Comparison of ENCODE assay signal across 7 cellular contexts in the genomic region with DNA sequence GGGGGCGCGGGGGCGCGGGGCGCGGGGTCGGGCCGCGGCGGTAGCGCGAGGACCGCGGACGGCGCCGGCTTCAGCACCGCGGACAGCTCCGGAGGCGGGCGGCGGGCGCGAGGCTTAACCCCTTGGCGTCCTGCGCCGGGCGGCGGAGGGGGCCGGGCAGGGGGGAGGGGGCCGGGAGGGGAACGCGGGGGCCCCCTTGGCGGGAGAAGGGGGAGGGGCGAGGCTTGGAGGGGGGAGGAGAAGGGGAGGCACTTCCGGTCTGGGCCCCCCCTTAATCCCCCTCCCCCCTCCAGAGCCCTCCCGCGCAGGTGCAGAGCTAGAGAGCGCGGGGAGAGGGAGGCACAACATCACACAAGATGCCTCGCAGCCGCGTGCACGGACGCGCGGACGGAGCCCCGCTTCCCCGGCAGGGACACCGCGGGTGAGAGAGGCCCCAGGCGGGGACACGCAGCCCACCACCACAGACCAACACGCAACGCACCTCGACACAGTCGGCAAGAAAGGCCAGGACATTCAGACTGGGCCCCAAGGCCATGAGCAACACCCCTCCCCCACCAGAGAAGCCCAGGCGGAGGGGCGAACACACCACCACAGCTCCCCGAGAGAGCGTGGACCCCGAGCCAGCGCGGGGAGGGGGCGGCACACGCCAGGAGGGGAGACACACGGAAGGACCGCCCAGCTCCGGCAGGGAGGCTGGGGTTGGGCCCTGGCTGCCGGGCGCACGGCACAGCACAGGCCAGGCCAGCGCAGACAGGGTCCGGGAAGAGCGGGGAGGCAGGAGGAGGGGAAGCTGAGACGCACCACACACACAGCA. TPM values are rescaled to one million over a fixed set of nuclear protein-coding genes. Genes with fewer than 3 reads are reported as not detected.
A peak's percentile ranks its signal among the peaks of the same experiment; 100 is the strongest.
DNase-seq lines count a peak whose midpoint lies in the region; ATAC-seq and TF ChIP-seq lines count a peak whose summit lies in the region.

No MANE protein-coding gene starts in this region.

- TF ChIP-seq RAD21 in IMR-90 (IDR thresholded peaks at IDR 0.05; ENCODE audit: low read length): no peak

- H3K36me3 Mint-ChIP-seq in activated T-cell treated with anti-CD3 and anti-CD28 coated beads, Interleukin-2, amount 50 U/mL, for 72 hours (ENCODE audit: insufficient read depth in 2 of 2): no peaks in the 10 kb centered on the region
- H3K36me3 Mint-ChIP-seq in naive thymus-derived CD8-positive, alpha-beta T cell: peaks cover 0 to 6% (median 0%) of the 10 kb centered on the region in 3 donors

- peaks cover 72% of the 10 kb centered on the region for H3K27me3 Mint-ChIP-seq in activated T-cell treated with anti-CD3 and anti-CD28 coated beads, Interleukin-2, amount 50 U/mL, for 72 hours (ENCODE audit: low read depth)
- peaks cover 45 to 86% (median 74%) of the 10 kb centered on the region in 5 donors for H3K27me3 Mint-ChIP-seq in naive thymus-derived CD8-positive, alpha-beta T cell

- no TSS peak for BruUV-seq in IMR-90 (replicated peaks; lab: Mats Ljungman, UMichigan)

- no peak overlapping the region for H3K27ac ChIP-seq in IMR-90 (ENCODE audit: insufficient read depth, low read length)

- H2BK20ac ChIP-seq in IMR-90 (ENCODE audit: low read depth, low read length): no peak overlapping the region

- intact Hi-C loops in IMR-90 (cut with micrococcal nuclease): no loop called here

- H2BK15ac ChIP-seq in IMR-90 (ENCODE audit: low read depth, low read length): no peak overlapping the region

- H3K14ac ChIP-seq in IMR-90 (replicated peaks; ENCODE audit: low read depth, low read length): no peak overlapping the region

- no peaks in the 10 kb centered on the region for H3K4me1 Mint-ChIP-seq in activated T-cell treated with anti-CD3 and anti-CD28 coated beads, Interleukin-2, amount 50 U/mL, for 72 hours (ENCODE audit: low read depth)
- peaks cover 0 to 12% (median 5%) of the 10 kb centered on the region in 4 donors for H3K4me1 Mint-ChIP-seq in naive thymus-derived CD8-positive, alpha-beta T cell

- CTCF ChIA-PET in IMR-90 (lab: Yijun Ruan, JAX): no interaction called here

- WGBS in IMR-90 (ENCODE audit: extremely low coverage in 2 of 2, insufficient read length in 1 of 2), 2 experiments: 0% methylated on average over 1 of the region's 78 CpGs; no CpG with 5 or more reads in 1 of the 2 experiments

- no peak overlapping the region for H3K4me2 ChIP-seq in IMR-90 (ENCODE audit: low read depth, low read length)

- no peak overlapping the region for H3K4ac ChIP-seq in IMR-90 (ENCODE audit: low read depth, low read length)

- in situ Hi-C loops in IMR-90 (cut with MboI; ENCODE audit: low sequenced_read_pairs): no loop called here

- no peaks in the 10 kb centered on the region; the same call in 1 of the 2 replicates for H3K4me1 ChIP-seq in IMR-90 (ENCODE audit: control insufficient read depth, insufficient read depth, low read length)

- H3K36me3 ChIP-seq in IMR-90 (ENCODE audit: control insufficient read depth, insufficient read depth, low read length): no peaks in the 10 kb centered on the region

- dilution Hi-C loops in IMR-90 (cut with HindIII; ENCODE audit: low sequenced_read_pairs, unreplicated experiment): no loop called here

- no peak overlapping the region for H3K27ac Mint-ChIP-seq in activated T-cell treated with anti-CD3 and anti-CD28 coated beads, Interleukin-2, amount 50 U/mL, for 72 hours
- peak overlapping the region in 1 of 10 donors; percentile 53 for H3K27ac Mint-ChIP-seq in naive thymus-derived CD8-positive, alpha-beta T cell

- H3K23ac ChIP-seq in IMR-90 (ENCODE audit: low read depth, low read length): no peak overlapping the region

- H3K18ac ChIP-seq in IMR-90 (ENCODE audit: low read depth, low read length): no peak overlapping the region

- no peak overlapping the region for H3K4me3 ChIP-seq in IMR-90 (ENCODE audit: insufficient read depth, low read depth, low read length)

- peaks cover 36% of the 10 kb centered on the region for H3K27me3 ChIP-seq in IMR-90 (ENCODE audit: control insufficient read depth, insufficient read depth, low read length)

- TF ChIP-seq POLR2A in IMR-90 (IDR thresholded peaks at IDR 0.05; ENCODE audit: low read depth, low read length): no peak

- H2AK9ac ChIP-seq in IMR-90 (replicated peaks; ENCODE audit: low read depth, low read length, poor library complexity): no peak overlapping the region

- peaks cover 3% of the 10 kb centered on the region; the same call in 1 of the 2 replicates for H3K9me1 ChIP-seq in IMR-90 (ENCODE audit: insufficient read depth, low read length)

- ATAC-seq in IMR-90 (ENCODE audit: low read depth): peak; percentile 88
- ATAC-seq in activated T-cell treated with anti-CD3 and anti-CD28 coated beads, Interleukin-2, amount 50 U/mL, for 72 hours (replicated peaks in 1 of 2): peak; percentile 48 to 49
- ATAC-seq in naive thymus-derived CD8-positive, alpha-beta T cell: peak; percentile 53 to 73
- no peak for ATAC-seq in GM19035 (IDR thresholded peaks at IDR 0.05; ENCODE audit: unreplicated experiment)

- no peak overlapping the region for H4K8ac ChIP-seq in IMR-90 (ENCODE audit: low read depth in 2 of 2, low read length in 2 of 2)

- H3K56ac ChIP-seq in IMR-90 (ENCODE audit: extremely low read depth, insufficient read depth, low read length): no peak overlapping the region

- H2AK5ac ChIP-seq in IMR-90 (ENCODE audit: low read depth, low read length): no peak overlapping the region

- no peak overlapping the region for H4K91ac ChIP-seq in IMR-90 (ENCODE audit: insufficient read depth, low read depth, low read length)

- no peak overlapping the region for H2BK120ac ChIP-seq in IMR-90 (ENCODE audit: low read depth, low read length)

- H3K9me3 Mint-ChIP-seq in activated T-cell treated with anti-CD3 and anti-CD28 coated beads, Interleukin-2, amount 50 U/mL, for 72 hours: no peaks in the 10 kb centered on the region
- H3K9me3 Mint-ChIP-seq in naive thymus-derived CD8-positive, alpha-beta T cell: no peaks in the 10 kb centered on the region

- no peak for TF ChIP-seq CTCF in IMR-90 (conservative IDR thresholded peaks at IDR 0.05; ENCODE audit: low read depth, low read length)

- POLR2A ChIA-PET in IMR-90 (lab: Charles Lee; ENCODE audit: unreplicated experiment): no interaction called here
- POLR2A ChIA-PET in naive thymus-derived CD8-positive, alpha-beta T cell (lab: Charles Lee): no interaction called here

- H2AFZ ChIP-seq in IMR-90 (replicated peaks; ENCODE audit: low read length, poor library complexity): no peak overlapping the region

- no peak overlapping the region for H3K4me3 Mint-ChIP-seq in activated T-cell treated with anti-CD3 and anti-CD28 coated beads, Interleukin-2, amount 50 U/mL, for 72 hours
- H3K4me3 Mint-ChIP-seq in naive thymus-derived CD8-positive, alpha-beta T cell: no peak overlapping the region

- no peaks in the 10 kb centered on the region for H3K9me3 ChIP-seq in IMR-90 (ENCODE audit: control insufficient read depth, insufficient read depth, low read length)

- no peak overlapping the region for H2BK5ac ChIP-seq in IMR-90 (ENCODE audit: low read depth, low read length, poor library complexity, severe bottlenecking)

- no peaks in the 10 kb centered on the region; the same call in none of the 2 replicates for H4K20me1 ChIP-seq in IMR-90 (ENCODE audit: insufficient read depth, low read length)

- DNase-seq in EH (ENCODE audit: low read depth) (peak; percentile 24), IMR-90 (no peak), GOT3 (lab: John Stamatoyannopoulos, UW) (no peak)
- peak; percentile 37 to 43 for DNase-seq in activated T-cell treated with anti-CD3 and anti-CD28 coated beads, Interleukin-2, amount 50 U/mL, for 72 hours
- peak in 6 of 10 donors; percentile 15 to 63 (median 42) for DNase-seq in naive thymus-derived CD8-positive, alpha-beta T cell
- no peak for DNase-seq in activated effector memory CD4-positive, alpha-beta T cell treated with Interleukin-2 at 50 U/mL for 16 hours

- no peaks in the 10 kb centered on the region for H3K79me1 ChIP-seq in IMR-90 (ENCODE audit: low read depth in 1 of 2, low read length in 2 of 2)

- no peak overlapping the region for H3K9ac ChIP-seq in IMR-90 (ENCODE audit: low read depth, low read length)

- H4K5ac ChIP-seq in IMR-90 (ENCODE audit: low read depth, low read length): no peak overlapping the region

RNA-seq across cellular contexts. Expression of a gene that starts 24.1 kb away (rescaled TPM):
- total RNA-seq in IMR-90 (2012; rRNA removed): 4.7 and 6.1 TPM in 2 replicates
- polyA plus RNA-seq in IMR-90 (2012; rRNA removed): 6.7 and 7.6 TPM in 2 replicates
- polyA plus RNA-seq in IMR-90 (2012; cell fraction: cytosol; rRNA removed): 3.5 and 7.3 TPM in 2 replicates
- polyA plus RNA-seq in IMR-90 (2012; cell fraction: nucleus; rRNA removed; ENCODE audit: low replicate concordance): 20.6 and 30.1 TPM in 2 replicates
- total RNA-seq in activated T-cell treated with anti-CD3 and anti-CD28 coated beads, Interleukin-2, amount 50 U/mL, for 72 hours: under 1 TPM in 1 of 2 donors, not detected in 1; 0.07 TPM
- under 1 TPM; 0.26 to 0.30 TPM for total RNA-seq in naive thymus-derived CD8-positive, alpha-beta T cell
- polyA plus RNA-seq in naive thymus-derived CD8-positive, alpha-beta T cell: under 1 TPM in 2 of 3 donors, not detected in 1; 0.43 to 0.96 TPM

RNA-seq across cellular contexts. Expression of a gene that starts 27.7 kb away (rescaled TPM):
- total RNA-seq in IMR-90 (2012; rRNA removed): 17.0 and 19.2 TPM in 2 replicates
- 152 and 223 TPM in 2 replicates for polyA plus RNA-seq in IMR-90 (2012; rRNA removed)
- polyA plus RNA-seq in IMR-90 (2012; cell fraction: cytosol; rRNA removed): 190 and 348 TPM in 2 replicates
- polyA plus RNA-seq in IMR-90 (2012; cell fraction: nucleus; rRNA removed; ENCODE audit: low replicate concordance): 394 and 1,182 TPM in 2 replicates
- 1 to 10 TPM; 2.0 to 3.4 TPM for total RNA-seq in activated T-cell treated with anti-CD3 and anti-CD28 coated beads, Interleukin-2, amount 50 U/mL, for 72 hours
- 10 to 100 TPM; 12.4 to 14.0 TPM for total RNA-seq in naive thymus-derived CD8-positive, alpha-beta T cell
- polyA plus RNA-seq in naive thymus-derived CD8-positive, alpha-beta T cell: 10 to 100 TPM in 2 of 3 donors, 1 to 10 TPM in 1; 9.4 to 15.8 (median 11.1) TPM

RNA-seq across cellular contexts. Expression of a gene that starts 46.2 kb away (rescaled TPM):
- total RNA-seq in IMR-90 (2012; rRNA removed): not detected in 2 replicates
- 0.31 and 1.1 TPM in 2 replicates for polyA plus RNA-seq in IMR-90 (2012; rRNA removed)
- polyA plus RNA-seq in IMR-90 (2012; cell fraction: cytosol; rRNA removed): 0.70 and 0.97 TPM in 2 replicates
- 0.83 TPM in 1 of 2 replicates, not detected in the other for polyA plus RNA-seq in IMR-90 (2012; cell fraction: nucleus; rRNA removed; ENCODE audit: low replicate concordance)
- total RNA-seq in activated T-cell treated with anti-CD3 and anti-CD28 coated beads, Interleukin-2, amount 50 U/mL, for 72 hours: 1 to 10 TPM; 5.1 to 5.7 TPM
- total RNA-seq in naive thymus-derived CD8-positive, alpha-beta T cell: 1 to 10 TPM; 1.9 to 2.4 TPM
- 1 to 10 TPM; 1.2 to 5.3 (median 1.8) TPM for polyA plus RNA-seq in naive thymus-derived CD8-positive, alpha-beta T cell

RNA-seq across cellular contexts. Expression of a gene that starts 55.8 kb away (rescaled TPM):
- not detected in 2 replicates for total RNA-seq in IMR-90 (2012; rRNA removed)
- polyA plus RNA-seq in IMR-90 (2012; rRNA removed): 0.05 TPM in 1 of 2 replicates, not detected in the other
- 0.07 and 0.12 TPM in 2 replicates for polyA plus RNA-seq in IMR-90 (2012; cell fraction: cytosol; rRNA removed)
- 0.06 and 0.10 TPM in 2 replicates for polyA plus RNA-seq in IMR-90 (2012; cell fraction: nucleus; rRNA removed; ENCODE audit: low replicate concordance)
- under 1 TPM; 0.41 to 0.72 TPM for total RNA-seq in activated T-cell treated with anti-CD3 and anti-CD28 coated beads, Interleukin-2, amount 50 U/mL, for 72 hours
- total RNA-seq in naive thymus-derived CD8-positive, alpha-beta T cell: 1 to 10 TPM; 2.7 TPM
- 1 to 10 TPM in 1 of 3 donors, under 1 TPM in 2; 0.51 to 1.7 (median 0.51) TPM for polyA plus RNA-seq in naive thymus-derived CD8-positive, alpha-beta T cell

Comparison
In these comparisons a context has a peak if more than half of its experiments do, and no peak if none do; other contexts are left out.
1. DNase-seq: peak in EH (single experiment), activated T-cell treated with anti-CD3 and anti-CD28 coated beads, Interleukin-2, amount 50 U/mL, for 72 hours (2 of 2) and naive thymus-derived CD8-positive, alpha-beta T cell (6 of 10); none in IMR-90 (single experiment), GOT3 (single experiment) and activated effector memory CD4-positive, alpha-beta T cell treated with Interleukin-2 at 50 U/mL for 16 hours (single experiment).